In genomic region chr2:191836853-191837769, GRCh38 we compare ENCODE assay signal across 1 cellular context.
A peak's percentile ranks its signal among the peaks of the same experiment; 100 is the strongest.
TF ChIP-seq lines count a peak whose summit lies in the region.

No MANE protein-coding gene starts in this region.

TF ChIP-seq in K562, 482 proteins besides CTCF, POLR2A, EP300 and RAD21 (continued from another document):
- TF ChIP-seq LCOR (CRISPR knock-in tag; IDR thresholded peaks at IDR 0.05) (peak; percentile 78), TEAD4 (IDR thresholded peaks at IDR 0.05; ENCODE audit: low read length) (peak; percentile 87), TEAD4 (CRISPR knock-in tag; IDR thresholded peaks at IDR 0.05; ENCODE audit: borderline replicate concordance) (no peak), NEUROD1 (IDR thresholded peaks at IDR 0.05; ENCODE audit: borderline replicate concordance, low read depth, low read length, partially characterized antibody) (peak; percentile 87), HCFC1 (IDR thresholded peaks at IDR 0.05; ENCODE audit: low read depth, low read length) (no peak), NFATC3 (IDR thresholded peaks at IDR 0.05) (no peak), PKNOX1 (IDR thresholded peaks at IDR 0.05) (peak; percentile 74), ZNF263 (CRISPR knock-in tag; IDR thresholded peaks at IDR 0.05; ENCODE audit: borderline replicate concordance) (no peak), YY1 (IDR thresholded peaks at IDR 0.05; ENCODE audit: borderline replicate concordance in 1 of 3, control insufficient read depth in 1 of 3, extremely low read depth in 1 of 3, insufficient read depth in 3 of 3, insufficient read length in 1 of 3, insufficient replicate concordance in 2 of 3, low read depth in 1 of 3, low read length in 2 of 3) (peak in 1 of 3 experiments; percentile 58), DEAF1 (CRISPR knock-in tag; IDR thresholded peaks at IDR 0.05) (0 out of 2 replicates have a peak, but pooled peaks have one; percentile 10), ZNF778 (CRISPR knock-in tag; IDR thresholded peaks at IDR 0.05) (no peak), ZNF280B (CRISPR knock-in tag; IDR thresholded peaks at IDR 0.05) (no peak), NCOA4 (IDR thresholded peaks at IDR 0.05; ENCODE audit: partially characterized antibody) (no peak), USF1 (CRISPR knock-in tag; IDR thresholded peaks at IDR 0.05) (no peak), PRMT5 (CRISPR knock-in tag; IDR thresholded peaks at IDR 0.05) (no peak), THRAP3 (IDR thresholded peaks at IDR 0.05; ENCODE audit: borderline replicate concordance) (no peak), PML (IDR thresholded peaks at IDR 0.05; ENCODE audit: low read length) (peak; percentile 81)
